Comparison of ENCODE assay signal across 10 cellular contexts in the genomic region with DNA sequence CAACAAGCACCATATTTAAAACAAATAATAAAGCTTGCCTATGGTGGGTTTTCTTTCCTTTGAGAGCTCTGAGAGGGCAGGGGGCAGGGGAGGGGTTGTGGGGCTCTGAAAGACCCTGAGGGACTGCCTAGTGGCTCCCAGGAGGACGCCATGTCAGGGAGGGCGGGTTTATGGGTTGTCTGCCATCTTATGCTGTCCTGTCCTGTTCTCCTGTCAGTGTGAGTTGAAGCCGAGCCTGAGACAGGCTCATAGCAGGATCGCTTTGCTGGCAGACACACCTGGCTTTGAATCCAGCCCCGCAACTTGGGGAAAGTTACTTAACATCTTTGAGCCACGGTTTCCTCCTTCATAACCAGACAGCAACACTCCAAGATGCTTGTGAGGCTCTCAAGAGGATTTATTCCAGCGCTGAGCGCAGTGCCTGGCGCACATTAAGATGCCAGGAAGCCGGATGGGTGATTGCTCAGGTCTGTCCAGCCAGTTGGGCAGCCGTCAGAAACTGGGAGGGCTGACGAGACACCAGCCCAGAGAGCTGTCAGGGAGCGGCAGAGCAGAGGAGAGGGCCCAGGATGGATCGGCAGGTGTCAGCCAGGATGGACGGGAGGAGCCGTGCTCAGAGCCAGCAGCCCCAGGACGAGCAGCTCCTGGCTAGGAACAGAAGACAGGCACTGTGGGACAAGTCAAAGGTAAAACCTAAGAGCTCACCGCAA. TPM values are rescaled to one million over a fixed set of nuclear protein-coding genes. Genes with fewer than 3 reads are reported as not detected.
DNase-seq lines count a peak whose midpoint lies in the region; TF ChIP-seq lines count a peak whose summit lies in the region.
"Had no signal": no experiment of that assay in that cellular context is flagged by ENCODE, and none has a peak within 500 bp of the region (broad histone marks: within the 10 kb centered on the region; RNA-seq: fewer than 3 reads in every experiment).

No MANE protein-coding gene starts in this region.

- H3K36me3 ChIP-seq in thymus (ENCODE audit: control insufficient read depth, insufficient read depth), result no peaks in the 10 kb centered on the region

- H3K27ac Mint-ChIP-seq in T-helper 1 cell treated with Interleukin-12 subunit alpha and Interleukin-12 subunit beta and Interleukin-4 antibody, amounts not matched to agents 30 μg/mL and 1 μg/mL, for 36 hours, result peak overlapping the region; percentile 94
- H3K27ac Mint-ChIP-seq in mesothelial cell of epicardium (peak overlapping the region; percentile 81), endothelial cell (ENCODE audit: unreplicated experiment) (no peak overlapping the region)

- WGBS in thymus, result 83% methylated on average over 18 of the region's 18 CpGs

- peaks cover 73% of the 10 kb centered on the region for H3K4me1 Mint-ChIP-seq in T-helper 1 cell treated with Interleukin-12 subunit alpha and Interleukin-12 subunit beta and Interleukin-4 antibody, amounts not matched to agents 30 μg/mL and 1 μg/mL, for 36 hours (ENCODE audit: low read depth)
- H3K4me1 Mint-ChIP-seq in mesothelial cell of epicardium (peaks cover 41% of the 10 kb centered on the region), endothelial cell (ENCODE audit: unreplicated experiment) (peaks cover 14% of the 10 kb centered on the region)

- peaks cover 3% of the 10 kb centered on the region for H3K27me3 Mint-ChIP-seq in T-helper 1 cell treated with Interleukin-12 subunit alpha and Interleukin-12 subunit beta and Interleukin-4 antibody, amounts not matched to agents 30 μg/mL and 1 μg/mL, for 36 hours (ENCODE audit: low read depth)
- H3K27me3 Mint-ChIP-seq in mesothelial cell of epicardium (ENCODE audit: low read depth), result no peaks in the 10 kb centered on the region
- peaks cover 2% of the 10 kb centered on the region for H3K27me3 Mint-ChIP-seq in endothelial cell (ENCODE audit: unreplicated experiment)

- peak overlapping the region; percentile 93 for H3K4me3 Mint-ChIP-seq in T-helper 1 cell treated with Interleukin-12 subunit alpha and Interleukin-12 subunit beta and Interleukin-4 antibody, amounts not matched to agents 30 μg/mL and 1 μg/mL, for 36 hours
- H3K4me3 Mint-ChIP-seq in mesothelial cell of epicardium (no peak overlapping the region), endothelial cell (ENCODE audit: unreplicated experiment) (no peak overlapping the region)

- H3K27ac ChIP-seq in thymus (ENCODE audit: low read depth), result peak overlapping the region; percentile 98

- peaks cover 28% of the 10 kb centered on the region for H3K4me1 ChIP-seq in thymus (ENCODE audit: control insufficient read depth, insufficient read depth, low read length)

- no peaks in the 10 kb centered on the region for H3K9me3 ChIP-seq in thymus (ENCODE audit: control insufficient read depth)

- no peaks in the 10 kb centered on the region for H3K27me3 ChIP-seq in thymus (ENCODE audit: control insufficient read depth, insufficient read depth)

- H3K9me3 Mint-ChIP-seq in T-helper 1 cell treated with Interleukin-12 subunit alpha and Interleukin-12 subunit beta and Interleukin-4 antibody, amounts not matched to agents 30 μg/mL and 1 μg/mL, for 36 hours, result no peaks in the 10 kb centered on the region
- no peaks in the 10 kb centered on the region for H3K9me3 Mint-ChIP-seq in mesothelial cell of epicardium
- H3K9me3 Mint-ChIP-seq in endothelial cell (ENCODE audit: unreplicated experiment), result no peaks in the 10 kb centered on the region

- in situ Hi-C loops in astrocyte of the spinal cord (cut with HindIII; ENCODE audit: low sequenced_read_pairs), result no loop called here

- no peak for DNase-seq in T-helper 1 cell
- peak; percentile 7 for DNase-seq in astrocyte of the spinal cord (ENCODE audit: low read depth, low spot score)
- DNase-seq in mesothelial cell of epicardium (ENCODE audit: low spot score in 2 of 2, unreplicated experiment in 2 of 2), result no peak
- no peak for DNase-seq in NAMALWA (ENCODE audit: low spot score)
- no peak for DNase-seq in endothelial cell (ENCODE audit: low spot score)
- no peak for DNase-seq in RPMI8226
- DNase-seq: 8988T had no signal

- H3K4me3 ChIP-seq in astrocyte of the spinal cord (ENCODE audit: low read depth, low read length), result no peak overlapping the region
- H3K4me3 ChIP-seq in thymus (ENCODE audit: low read length), result peak overlapping the region; percentile 61

- H3K36me3 Mint-ChIP-seq in T-helper 1 cell treated with Interleukin-12 subunit alpha and Interleukin-12 subunit beta and Interleukin-4 antibody, amounts not matched to agents 30 μg/mL and 1 μg/mL, for 36 hours (ENCODE audit: low read depth), result peaks cover 22% of the 10 kb centered on the region
- H3K36me3 Mint-ChIP-seq in mesothelial cell of epicardium (no peaks in the 10 kb centered on the region), endothelial cell (ENCODE audit: low read depth, unreplicated experiment) (no peaks in the 10 kb centered on the region)

- TF ChIP-seq CTCF in astrocyte of the spinal cord (IDR thresholded peaks at IDR 0.05; ENCODE audit: low read depth, low read length) (no peak), mesothelial cell of epicardium (IDR thresholded peaks at IDR 0.05; ENCODE audit: unreplicated experiment) (no peak), endothelial cell (IDR thresholded peaks at IDR 0.05; ENCODE audit: unreplicated experiment) (no peak)

RNA-seq across cellular contexts. Expression of gene C1QTNF9, which starts 36.8 kb away (rescaled TPM):
- not detected in 3 replicates for total RNA-seq in mesothelial cell of epicardium
- 0.30 TPM for polyA plus RNA-seq in thymus
- total RNA-seq in endothelial cell (ENCODE audit: unreplicated experiment), result not detected
- total RNA-seq: M059J had no signal
